Comparison of ENCODE assay signal across 8 cellular contexts in genomic region chrX:148530464-148531077, GRCh38. TPM values are rescaled to one million over a fixed set of nuclear protein-coding genes. Genes with fewer than 3 reads are reported as not detected.
DNase-seq lines count a peak whose midpoint lies in the region; ATAC-seq and TF ChIP-seq lines count a peak whose summit lies in the region.

No MANE protein-coding gene starts in this region.

- TF ChIP-seq CTCF in WI38 (IDR thresholded peaks at IDR 0.05; ENCODE audit: low read depth, low read length) (peak; percentile 54; the same call in 1 of the 2 replicates), lower lobe of right lung (IDR thresholded peaks at IDR 0.05) (peak; percentile 53), gastrocnemius medialis (IDR thresholded peaks at IDR 0.05 in 4 of 5, conservative IDR thresholded peaks at IDR 0.05 in 1 of 5) (no peak)

- no peaks in the 10 kb centered on the region for H3K27me3 ChIP-seq in lower lobe of right lung (ENCODE audit: low read depth)
- no peaks in the 10 kb centered on the region for H3K27me3 ChIP-seq in gastrocnemius medialis

- ATAC-seq in GM21825 (IDR thresholded peaks at IDR 0.05; ENCODE audit: unreplicated experiment) = peak; percentile 39
- no peak for ATAC-seq in lower lobe of right lung
- ATAC-seq in gastrocnemius medialis = no peak

- intact Hi-C loops in lower lobe of right lung (cut with DNase I) (no loop called here), gastrocnemius medialis (cut with DNase I; ENCODE audit: low total_unique reads) (no loop called here)

- H3K4me3 ChIP-seq in WI38 (ENCODE audit: low read depth, low read length) (no peak overlapping the region), lower lobe of right lung (no peak overlapping the region), gastrocnemius medialis (no peak overlapping the region)

- no peak for TF ChIP-seq POLR2A in gastrocnemius medialis (IDR thresholded peaks at IDR 0.05)

- no peaks in the 10 kb centered on the region for H3K9me3 ChIP-seq in lower lobe of right lung
- H3K9me3 ChIP-seq in gastrocnemius medialis = no peaks in the 10 kb centered on the region

- peak; percentile 1 for DNase-seq in COLO668 (lab: John Stamatoyannopoulos, UW; ENCODE audit: unreplicated experiment)
- DNase-seq in lower lobe of right lung = no peak
- no peak for DNase-seq in C1 segment of cervical spinal cord (lab: John Stamatoyannopoulos, UW)
- DNase-seq in gastrocnemius medialis = no peak
- DNase-seq in DMS114 treated with DMSO at 0.1 percent for 48 hours (lab: John Stamatoyannopoulos, UW; ENCODE audit: unreplicated experiment) = no peak
- no peak for DNase-seq in NCI-H446 treated with DMSO at 0.1 percent for 48 hours (lab: John Stamatoyannopoulos, UW)

- in situ Hi-C loops in gastrocnemius medialis (cut with MboI; ENCODE audit: low sequenced_read_pairs in 4 of 4) = no loop called here

- no peaks in the 10 kb centered on the region for H3K36me3 ChIP-seq in lower lobe of right lung
- H3K36me3 ChIP-seq in gastrocnemius medialis = no peaks in the 10 kb centered on the region

- H3K4me1 ChIP-seq in lower lobe of right lung (no peaks in the 10 kb centered on the region), gastrocnemius medialis (no peaks in the 10 kb centered on the region)

- H3K27ac ChIP-seq in lower lobe of right lung (no peak overlapping the region), gastrocnemius medialis (no peak overlapping the region)

RNA-seq across cellular contexts. Expression of gene AFF2, which starts 30.2 kb away (rescaled TPM):
- total RNA-seq in lower lobe of right lung = 10.9 TPM
- total RNA-seq in gastrocnemius medialis = 1 to 10 TPM in 1 of 4 donors, under 1 TPM in 3; 0.05 to 1.0 (median 0.23) TPM

Comparison
In these comparisons a context has a peak if more than half of its experiments do, and no peak if none do; other contexts are left out.
1. CTCF ChIP-seq: peak in WI38 (single experiment) and lower lobe of right lung (single experiment); none in gastrocnemius medialis (0 of 5).